ENCODE assay signal across 8 cellular contexts in the genomic region with DNA sequence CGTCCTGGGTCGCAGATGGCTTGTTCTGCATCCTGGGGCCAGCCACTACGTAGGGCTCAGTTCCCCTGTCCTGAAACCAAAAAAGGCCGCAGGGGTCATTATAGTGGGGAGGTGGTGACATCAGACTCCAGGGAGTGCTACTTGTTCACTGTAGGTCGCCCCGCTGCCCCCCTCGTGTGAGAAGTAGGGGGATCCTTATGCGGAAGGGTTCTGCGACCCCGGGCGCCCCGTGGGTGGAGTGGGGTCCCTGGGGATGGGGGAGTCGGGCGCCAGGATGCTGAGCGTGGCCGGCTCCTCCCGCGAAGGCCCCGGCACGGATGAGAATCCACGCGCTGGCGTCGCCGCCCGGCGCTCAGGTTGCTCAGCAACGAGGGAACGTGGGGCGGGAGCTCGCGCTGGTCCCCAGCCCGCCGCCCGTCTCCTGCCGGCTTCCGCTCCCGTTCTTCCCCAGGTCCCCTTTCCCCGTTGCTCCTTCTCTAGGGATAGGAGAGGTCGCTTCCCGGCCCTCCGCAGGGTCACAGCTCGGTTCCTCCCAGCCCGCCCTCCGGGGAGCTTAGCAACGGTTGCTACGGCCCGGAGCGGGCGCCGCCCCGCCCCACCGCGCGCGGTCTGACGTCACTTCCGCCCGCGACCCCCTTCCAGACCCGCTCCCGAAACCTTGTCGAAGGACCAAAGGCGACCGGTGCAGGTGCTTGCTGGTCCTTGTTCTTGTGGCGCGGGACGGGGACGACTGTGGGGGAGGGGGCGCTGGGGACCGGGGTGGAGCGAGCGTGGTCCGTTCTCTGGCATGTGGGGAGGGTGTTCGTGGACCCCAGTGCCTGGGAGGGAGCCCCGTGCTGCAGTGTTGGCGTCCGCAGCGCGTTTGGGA. TPM values are rescaled to one million over a fixed set of nuclear protein-coding genes. Genes with fewer than 3 reads are reported as not detected.
A peak's percentile ranks its signal among the peaks of the same experiment; 100 is the strongest.
DNase-seq lines count a peak whose midpoint lies in the region; ATAC-seq and TF ChIP-seq lines count a peak whose summit lies in the region.

NAT14 (plus strand) TSS at position 618 of the 868 bp plus-strand sequence. CDS start 521 bp downstream, outside the sequence.

- intact Hi-C loops in PC-3 (cut with micrococcal nuclease): no loop called here

- peak within 1 kb of the TSS; percentile 75 for H3K27ac Mint-ChIP-seq in activated T-helper 17 cell treated with anti-CD3 and anti-CD28 coated beads, Interleukin-2, amount 50 U/mL, for 72 hours
- H3K27ac Mint-ChIP-seq in nephron progenitor cell: peak within 1 kb of the TSS; percentile 6

- H3K4me1 ChIP-seq in PC-3 (ENCODE audit: insufficient read depth, low read length): peaks cover 33% of the 10 kb centered on the region

- peaks cover 8% of the 10 kb centered on the region for H3K4me1 Mint-ChIP-seq in activated T-helper 17 cell treated with anti-CD3 and anti-CD28 coated beads, Interleukin-2, amount 50 U/mL, for 72 hours
- H3K4me1 Mint-ChIP-seq in nephron progenitor cell: peaks cover 37% of the 10 kb centered on the region

- peak within 1 kb of the TSS; percentile 70 for H3K4me3 Mint-ChIP-seq in activated T-helper 17 cell treated with anti-CD3 and anti-CD28 coated beads, Interleukin-2, amount 50 U/mL, for 72 hours
- peak within 1 kb of the TSS; percentile 91 for H3K4me3 Mint-ChIP-seq in nephron progenitor cell

- H3K4me2 ChIP-seq in PC-3 (ENCODE audit: low read length): peak within 1 kb of the TSS; percentile 84

- H3K9me3 Mint-ChIP-seq in activated T-helper 17 cell treated with anti-CD3 and anti-CD28 coated beads, Interleukin-2, amount 50 U/mL, for 72 hours: no peaks in the 10 kb centered on the region
- no peaks in the 10 kb centered on the region for H3K9me3 Mint-ChIP-seq in nephron progenitor cell

- no peaks in the 10 kb centered on the region for H3K9me3 ChIP-seq in PC-3 (ENCODE audit: low read length)

- peak; percentile 31 for TF ChIP-seq POLR2A in GM10847 (IDR thresholded peaks at IDR 0.05; ENCODE audit: extremely low read depth, insufficient read length)

- CTCF ChIA-PET in PC-3 (lab: Charles Lee): interaction anchor here (0.7 to 1.6 kb wide), 3 partner anchors 17 to 169 kb away, joined by 3 to 4 read pairs (median 3); no protein-coding TSS in a partner anchor

- H3K36me3 Mint-ChIP-seq in activated T-helper 17 cell treated with anti-CD3 and anti-CD28 coated beads, Interleukin-2, amount 50 U/mL, for 72 hours (ENCODE audit: low read depth): peaks cover 4% of the 10 kb centered on the region
- peaks cover 2% of the 10 kb centered on the region for H3K36me3 Mint-ChIP-seq in nephron progenitor cell (ENCODE audit: low read depth)

- TF ChIP-seq CTCF in PC-3 (conservative IDR thresholded peaks at IDR 0.05; ENCODE audit: low read depth, low read length) (no peak), nephron progenitor cell (IDR thresholded peaks at IDR 0.05) (no peak)

- no peaks in the 10 kb centered on the region for H3K36me3 ChIP-seq in PC-3 (ENCODE audit: low read depth, low read length)

- no peaks in the 10 kb centered on the region for H3K27me3 ChIP-seq in PC-3 (ENCODE audit: low read length)

- H3F3A ChIP-seq in PC-3 (ENCODE audit: low read length, unreplicated experiment): peaks cover 3% of the 10 kb centered on the region

- POLR2A ChIA-PET in PC-3 (lab: Charles Lee; ENCODE audit: unreplicated experiment): interaction anchor here (0.5 to 0.7 kb wide), 2 partner anchors 77 to 1054 kb away, joined by 4 to 7 read pairs; partner anchors contain the start of gene UBE2S

- peak within 1 kb of the TSS; percentile 72 for H3K4me3 ChIP-seq in PC-3 (ENCODE audit: low read length)

- no TSS peak for BruUV-seq in PC-3 (replicated peaks; lab: Mats Ljungman, UMichigan)

- H3K9me2 ChIP-seq in PC-3 (replicated peaks; ENCODE audit: low read length): no peaks in the 10 kb centered on the region

- H3K27me3 Mint-ChIP-seq in activated T-helper 17 cell treated with anti-CD3 and anti-CD28 coated beads, Interleukin-2, amount 50 U/mL, for 72 hours: no peaks in the 10 kb centered on the region
- H3K27me3 Mint-ChIP-seq in nephron progenitor cell (ENCODE audit: low read depth, poor library complexity): peaks cover 3% of the 10 kb centered on the region

- ATAC-seq in HG03565 (IDR thresholded peaks at IDR 0.05; ENCODE audit: unreplicated experiment) (peak; percentile 44), PC-3 (peak; percentile 28)
- peak; percentile 73 for ATAC-seq in activated T-helper 17 cell treated with anti-CD3 and anti-CD28 coated beads, Interleukin-2, amount 50 U/mL, for 72 hours (replicated peaks)

- 0 out of 2 replicates have a peak, but pooled peaks cover 1% of the 10 kb centered on the region for H3K79me2 ChIP-seq in PC-3 (ENCODE audit: low read length)

- no peaks in the 10 kb centered on the region for H4K20me1 ChIP-seq in PC-3 (ENCODE audit: low read length)

- H2AFZ ChIP-seq in PC-3 (ENCODE audit: low read length): peak within 1 kb of the TSS; percentile 55

- H3K27ac ChIP-seq in PC-3 (ENCODE audit: low read length) (0 out of 2 replicates have a peak within 1 kb of the TSS, but pooled peaks have one; percentile 7), temporal lobe (ENCODE audit: low read depth, low read length) (peak within 1 kb of the TSS; percentile 76)

- peak within 1 kb of the TSS; percentile 68 for H3K9ac ChIP-seq in PC-3 (ENCODE audit: low read length)

- DNase-seq in PC-3 (peak; percentile 57), fibroblast of peridontal ligament (ENCODE audit: extremely low read depth) (peak; percentile 49), nephron progenitor cell (peak; percentile 94), cerebellar nuclear complex (lab: John Stamatoyannopoulos, UW) (no peak)

RNA-seq across cellular contexts. Expression of gene NAT14, which starts in this region (rescaled TPM):
- 17.5 and 21.0 TPM in 2 replicates for total RNA-seq in PC-3 (2014; rRNA removed)
- 10 to 100 TPM in 1 of 2 donors, 1 to 10 TPM in 1; 7.1 to 12.3 TPM for total RNA-seq in activated T-helper 17 cell treated with anti-CD3 and anti-CD28 coated beads, Interleukin-2, amount 50 U/mL, for 72 hours
- 15.5 TPM for total RNA-seq in temporal lobe

Comparison
In these comparisons a context has a peak if more than half of its experiments do, and no peak if none do; other contexts are left out.
1. DNase-seq: peak in PC-3 (single experiment), fibroblast of peridontal ligament (single experiment) and nephron progenitor cell (single experiment); none in cerebellar nuclear complex (0 of 2).
2. Peak in every context shown above with its lines, with median percentiles within 50 percentile points of each other: ATAC-seq.